24 cellular contexts compared by ENCODE assay signal in the genomic region with DNA sequence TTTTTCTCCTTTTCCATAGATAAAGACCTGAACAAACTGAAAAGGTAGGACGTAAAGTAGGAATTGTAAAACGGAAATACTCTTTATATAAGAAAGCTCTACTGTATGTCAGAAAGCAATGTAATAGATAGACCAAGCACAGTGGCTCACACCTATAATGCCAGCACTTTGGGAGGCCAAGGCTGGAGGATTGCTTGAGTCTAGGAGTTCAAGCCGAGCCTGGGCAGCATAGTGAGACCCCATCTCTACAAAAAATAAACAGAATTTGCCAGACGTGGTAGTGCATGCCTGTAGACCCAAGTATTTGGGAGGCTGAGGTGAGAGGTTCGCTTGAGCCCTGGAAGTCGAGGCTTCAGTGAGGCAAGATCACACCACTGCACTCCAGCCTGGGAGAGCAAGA.
"Had no signal": no experiment of that assay in that cellular context is flagged by ENCODE, and none has a peak within 500 bp of the region (broad histone marks: within the 10 kb centered on the region; RNA-seq: fewer than 3 reads in every experiment).

No MANE protein-coding gene starts in this region.

- DNase-seq: activated CD4-positive, alpha-beta memory T cell treated with anti-CD3 and anti-CD28 coated beads for 36 hours; activated CD4-positive, alpha-beta T cell treated with anti-CD3 and anti-CD28 coated beads for 1 hour; activated CD4-positive, alpha-beta T cell treated with anti-CD3 and anti-CD28 coated beads, Interleukin-2, amount 10 ng/mL, durations not matched to agents 24 days and 14 days; activated naive CD4-positive, alpha-beta T cell treated with anti-CD3 and anti-CD28 coated beads, Interleukin-2, amount 50 U/mL, for 16 hours; activated T-cell treated with anti-CD3 and anti-CD28 coated beads for 4 hours; activated T-cell treated with anti-CD3 and anti-CD28 coated beads, Interleukin-2, amount 50 U/mL, for 72 hours; amniotic stem cell; MG63; NCI-H1105; NCI-H1436; NCI-H1694 treated with DMSO at 0.1 percent for 48 hours; NCI-H2029 treated with DMSO at 0.1 percent for 48 hours; NCI-H345; NCI-H510A; NCI-H69; NK-92 treated with Interleukin-12 subunit alpha and Interleukin-12 subunit beta, amount 100 ng/mL, for 24 hours; Peyer's patch; Right ventricle myocardium superior; SJCRH30 had no signal

- H3K27ac ChIP-seq: RWPE1, SJCRH30 had no signal

- FAIRE-seq: astrocyte had no signal

- ATAC-seq: activated T-cell treated with anti-CD3 and anti-CD28 coated beads, Interleukin-2, amount 50 U/mL, for 72 hours; SK-N-SH treated with all-trans-retinoic acid at 6 μM for 48 hours had no signal

- H3K27me3 ChIP-seq: MG63, Peyer's patch, SJCRH30 had no signal

- H3K4me3 Mint-ChIP-seq: activated CD4-positive, alpha-beta memory T cell treated with anti-CD3 and anti-CD28 coated beads for 36 hours; activated CD4-positive, alpha-beta T cell treated with anti-CD3 and anti-CD28 coated beads, Interleukin-2, amount 10 ng/mL, durations not matched to agents 24 days and 14 days; activated T-cell treated with anti-CD3 and anti-CD28 coated beads, Interleukin-2, amount 50 U/mL, for 72 hours; brain; T-helper 1 cell treated with Interleukin-12 subunit alpha and Interleukin-12 subunit beta and Interleukin-4 antibody, amounts not matched to agents 30 μg/mL and 1 μg/mL, for 36 hours had no signal

- H3K4me3 ChIP-seq: MG63, Peyer's patch, SJCRH30 had no signal

- H3K4me1 ChIP-seq: Peyer's patch, SJCRH30 had no signal

- H3K27me3 Mint-ChIP-seq: activated CD4-positive, alpha-beta memory T cell treated with anti-CD3 and anti-CD28 coated beads for 36 hours; activated CD4-positive, alpha-beta T cell treated with anti-CD3 and anti-CD28 coated beads, Interleukin-2, amount 10 ng/mL, durations not matched to agents 24 days and 14 days; brain had no signal

- H3K27ac Mint-ChIP-seq: activated CD4-positive, alpha-beta memory T cell treated with anti-CD3 and anti-CD28 coated beads for 36 hours; activated CD4-positive, alpha-beta T cell treated with anti-CD3 and anti-CD28 coated beads, Interleukin-2, amount 10 ng/mL, durations not matched to agents 24 days and 14 days; activated T-cell treated with anti-CD3 and anti-CD28 coated beads, Interleukin-2, amount 50 U/mL, for 72 hours; brain; T-helper 1 cell treated with Interleukin-12 subunit alpha and Interleukin-12 subunit beta and Interleukin-4 antibody, amounts not matched to agents 30 μg/mL and 1 μg/mL, for 36 hours had no signal

- H3K9me3 ChIP-seq: SJCRH30 had no signal
